In the genomic region with DNA sequence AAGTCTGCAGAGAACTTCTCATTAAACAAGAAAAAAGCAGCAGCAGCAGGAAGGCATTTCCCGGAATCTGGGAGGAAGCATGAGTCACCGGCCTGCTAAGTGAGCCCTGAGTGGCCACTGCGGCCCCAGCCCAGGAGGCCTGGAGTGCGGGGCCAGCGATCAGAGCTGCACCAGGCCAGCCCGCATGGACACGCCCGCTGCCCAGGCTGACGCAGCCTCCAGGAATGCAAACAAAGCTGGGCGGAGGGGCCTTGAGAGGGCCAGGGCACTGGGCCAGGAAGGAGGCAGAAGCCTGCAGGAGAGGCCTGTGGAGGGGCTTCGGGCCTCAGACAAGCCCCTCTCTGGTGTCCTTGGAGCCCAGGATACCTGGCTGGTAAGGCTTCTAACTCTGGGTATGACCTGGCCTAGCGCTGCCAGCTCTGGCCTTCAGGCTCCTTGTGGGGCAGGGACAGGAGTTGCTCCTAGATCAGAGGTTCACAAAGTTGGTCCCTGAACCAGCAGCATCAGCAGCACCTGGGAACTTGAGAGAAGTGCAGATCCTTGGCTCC, we compare ENCODE assay signal across 1 cellular context.
TF ChIP-seq lines count a peak whose summit lies in the region.

No MANE protein-coding gene starts in this region.

TF ChIP-seq in K562, 482 proteins besides CTCF, POLR2A, EP300 and RAD21 (continued from another document and continues in another):
- TF ChIP-seq, protein P1, sequence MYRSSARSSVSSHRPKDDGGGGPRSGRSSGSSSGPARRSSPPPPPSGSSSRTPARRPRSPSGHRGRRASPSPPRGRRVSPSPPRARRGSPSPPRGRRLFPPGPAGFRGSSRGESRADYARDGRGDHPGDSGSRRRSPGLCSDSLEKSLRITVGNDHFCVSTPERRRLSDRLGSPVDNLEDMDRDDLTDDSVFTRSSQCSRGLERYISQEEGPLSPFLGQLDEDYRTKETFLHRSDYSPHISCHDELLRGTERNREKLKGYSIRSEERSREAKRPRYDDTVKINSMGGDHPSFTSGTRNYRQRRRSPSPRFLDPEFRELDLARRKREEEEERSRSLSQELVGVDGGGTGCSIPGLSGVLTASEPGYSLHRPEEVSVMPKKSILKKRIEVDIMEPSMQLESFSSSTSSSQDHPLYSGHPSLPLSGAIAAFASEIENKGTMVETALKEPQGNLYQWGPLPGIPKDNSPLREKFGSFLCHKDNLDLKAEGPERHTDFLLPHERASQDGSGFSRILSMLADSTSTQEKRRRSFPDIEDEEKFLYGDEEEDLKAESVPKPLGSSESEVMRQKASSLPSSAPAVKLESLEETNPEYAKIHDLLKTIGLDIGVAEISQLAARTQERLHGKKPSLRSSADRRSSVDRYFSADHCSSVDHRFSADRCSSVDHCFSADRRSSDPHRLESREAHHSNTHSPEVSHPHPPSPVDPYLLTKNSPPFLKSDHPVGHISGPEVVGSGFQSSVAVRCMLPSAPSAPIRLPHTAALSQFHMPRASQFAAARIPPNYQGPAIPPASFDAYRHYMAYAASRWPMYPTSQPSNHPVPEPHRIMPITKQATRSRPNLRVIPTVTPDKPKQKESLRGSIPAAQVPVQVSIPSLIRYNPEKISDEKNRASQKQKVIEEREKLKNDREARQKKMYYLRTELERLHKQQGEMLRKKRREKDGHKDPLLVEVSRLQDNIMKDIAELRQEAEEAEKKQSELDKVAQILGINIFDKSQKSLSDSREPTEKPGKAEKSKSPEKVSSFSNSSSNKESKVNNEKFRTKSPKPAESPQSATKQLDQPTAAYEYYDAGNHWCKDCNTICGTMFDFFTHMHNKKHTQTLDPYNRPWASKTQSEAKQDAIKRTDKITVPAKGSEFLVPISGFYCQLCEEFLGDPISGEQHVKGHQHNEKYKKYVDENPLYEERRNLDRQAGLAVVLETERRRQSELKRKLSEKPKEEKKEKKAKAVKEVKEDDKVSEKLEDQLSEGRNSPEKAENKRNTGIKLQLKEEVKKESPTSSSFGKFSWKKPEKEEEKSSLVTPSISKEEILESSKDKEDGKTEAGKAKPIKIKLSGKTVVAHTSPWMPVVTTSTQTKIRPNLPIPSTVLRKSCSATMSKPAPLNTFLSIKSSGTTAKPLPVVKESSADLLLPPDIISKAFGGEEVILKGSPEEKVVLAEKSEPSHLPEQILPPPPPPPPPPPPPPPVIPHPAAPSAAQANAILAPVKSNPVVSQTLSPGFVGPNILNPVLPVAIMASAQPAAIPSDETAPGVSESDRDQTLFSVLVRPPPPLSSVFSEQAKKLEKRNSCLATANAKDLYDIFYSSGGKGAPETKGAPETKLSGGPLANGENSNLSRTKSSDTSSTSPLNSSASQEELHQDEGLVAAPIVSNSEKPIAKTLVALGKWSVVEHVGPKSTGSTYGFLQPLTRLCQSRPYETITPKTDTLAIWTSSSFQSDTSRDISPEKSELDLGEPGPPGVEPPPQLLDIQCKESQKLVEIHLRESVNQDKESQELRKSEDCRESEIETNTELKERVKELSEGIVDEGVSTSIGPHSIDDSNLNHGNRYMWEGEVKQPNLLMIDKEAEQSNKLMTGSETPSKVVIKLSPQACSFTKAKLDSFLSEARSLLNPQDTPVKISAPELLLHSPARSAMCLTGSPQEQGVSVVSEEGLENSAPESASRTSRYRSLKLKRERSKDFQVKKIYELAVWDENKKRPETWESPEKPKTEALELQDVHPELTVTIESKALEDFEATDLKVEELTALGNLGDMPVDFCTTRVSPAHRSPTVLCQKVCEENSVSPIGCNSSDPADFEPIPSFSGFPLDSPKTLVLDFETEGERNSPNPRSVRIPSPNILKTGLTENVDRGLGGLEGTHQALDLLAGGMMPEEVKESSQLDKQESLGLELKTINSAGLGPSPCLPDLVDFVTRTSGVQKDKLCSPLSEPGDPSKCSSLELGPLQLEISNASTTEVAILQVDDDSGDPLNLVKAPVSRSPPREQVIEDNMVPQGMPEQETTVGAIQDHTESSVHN (IDR thresholded peaks at IDR 0.05; ENCODE audit: borderline replicate concordance in 1 of 2, low read depth in 1 of 2): 0 out of 4 replicates have a peak, but pooled peaks of 1 of the 2 experiments have one; percentile 49
- TF ChIP-seq SRSF3 (IDR thresholded peaks at IDR 0.05; ENCODE audit: insufficient read depth, low read length) (no peak), MBD2 (IDR thresholded peaks at IDR 0.05; ENCODE audit: borderline replicate concordance, low read depth) (peak; percentile 55), PYGO2 (tag; IDR thresholded peaks at IDR 0.05) (no peak), KDM1A (IDR thresholded peaks at IDR 0.05) (peak in 1 of 2 experiments; percentile 30; a peak in 2 of 4 replicates), ASH1L (IDR thresholded peaks at IDR 0.05; ENCODE audit: borderline replicate concordance, low read depth, partially characterized antibody) (no peak), MAZ (CRISPR knock-in tag; conservative IDR thresholded peaks at IDR 0.05 in 1 of 2, IDR thresholded peaks at IDR 0.05 in 1 of 2) (peak; percentile 60 to 86), TCF3 (CRISPR knock-in tag; IDR thresholded peaks at IDR 0.05) (peak; percentile 55), SMAD3 (CRISPR knock-in tag; conservative IDR thresholded peaks at IDR 0.05) (no peak), ZNF121 (CRISPR knock-in tag; conservative IDR thresholded peaks at IDR 0.05) (no peak), CTBP1 (IDR thresholded peaks at IDR 0.05; ENCODE audit: borderline replicate concordance) (peak; percentile 99), ZNF77 (CRISPR knock-in tag; IDR thresholded peaks at IDR 0.05) (no peak), ZNF583 (CRISPR knock-in tag; IDR thresholded peaks at IDR 0.05) (no peak), MYBL2 (IDR thresholded peaks at IDR 0.05; ENCODE audit: low read depth) (no peak), MYBL2 (CRISPR knock-in tag; IDR thresholded peaks at IDR 0.05; ENCODE audit: borderline replicate concordance) (no peak), CHD4 (IDR thresholded peaks at IDR 0.05; ENCODE audit: insufficient read depth, insufficient replicate concordance, low read depth, low read length, poor library complexity, severe bottlenecking) (no peak), ELF4 (CRISPR knock-in tag; IDR thresholded peaks at IDR 0.05) (no peak), CC2D1A (IDR thresholded peaks at IDR 0.05) (no peak), CEBPG (CRISPR knock-in tag; IDR thresholded peaks at IDR 0.05) (no peak), CEBPG (tag; conservative IDR thresholded peaks at IDR 0.05 in 1 of 2, IDR thresholded peaks at IDR 0.05 in 1 of 2) (no peak), SIN3A (IDR thresholded peaks at IDR 0.05; ENCODE audit: borderline replicate concordance in 2 of 2, control insufficient read depth in 1 of 2, low read depth in 2 of 2, low read length in 2 of 2) (no peak), EWSR1 (IDR thresholded peaks at IDR 0.05; ENCODE audit: borderline replicate concordance, low read depth, partially characterized antibody) (no peak), C11orf30 (IDR thresholded peaks at IDR 0.05; ENCODE audit: low read depth) (peak; percentile 40; the same call in 1 of the 2 replicates), RB1 (IDR thresholded peaks at IDR 0.05; ENCODE audit: low read depth) (peak; percentile 29; the same call in 1 of the 2 replicates), TAL1 (IDR thresholded peaks at IDR 0.05) (peak; percentile 15; the same call in 1 of the 2 replicates), YY1 (IDR thresholded peaks at IDR 0.05; ENCODE audit: borderline replicate concordance in 1 of 3, control insufficient read depth in 1 of 3, extremely low read depth in 1 of 3, insufficient read depth in 3 of 3, insufficient read length in 1 of 3, insufficient replicate concordance in 2 of 3, low read depth in 1 of 3, low read length in 2 of 3) (peak in 1 of 3 experiments; percentile 47), MAFG (tag; conservative IDR thresholded peaks at IDR 0.05) (no peak), ZNF143 (CRISPR knock-in tag; IDR thresholded peaks at IDR 0.05) (no peak), ZBTB8A (IDR thresholded peaks at IDR 0.05; ENCODE audit: partially characterized antibody) (no peak), NR2F6 (CRISPR knock-in tag; IDR thresholded peaks at IDR 0.05) (no peak), NUFIP1 (IDR thresholded peaks at IDR 0.05; ENCODE audit: partially characterized antibody) (no peak), ZNF551 (CRISPR knock-in tag; IDR thresholded peaks at IDR 0.05) (no peak), ESRRB (CRISPR knock-in tag; IDR thresholded peaks at IDR 0.05; ENCODE audit: borderline replicate concordance) (no peak), ZNF146 (CRISPR knock-in tag; IDR thresholded peaks at IDR 0.05; ENCODE audit: unreplicated experiment) (no peak), SOX6 (IDR thresholded peaks at IDR 0.05) (peak; percentile 79)
- TF ChIP-seq, protein P2, sequence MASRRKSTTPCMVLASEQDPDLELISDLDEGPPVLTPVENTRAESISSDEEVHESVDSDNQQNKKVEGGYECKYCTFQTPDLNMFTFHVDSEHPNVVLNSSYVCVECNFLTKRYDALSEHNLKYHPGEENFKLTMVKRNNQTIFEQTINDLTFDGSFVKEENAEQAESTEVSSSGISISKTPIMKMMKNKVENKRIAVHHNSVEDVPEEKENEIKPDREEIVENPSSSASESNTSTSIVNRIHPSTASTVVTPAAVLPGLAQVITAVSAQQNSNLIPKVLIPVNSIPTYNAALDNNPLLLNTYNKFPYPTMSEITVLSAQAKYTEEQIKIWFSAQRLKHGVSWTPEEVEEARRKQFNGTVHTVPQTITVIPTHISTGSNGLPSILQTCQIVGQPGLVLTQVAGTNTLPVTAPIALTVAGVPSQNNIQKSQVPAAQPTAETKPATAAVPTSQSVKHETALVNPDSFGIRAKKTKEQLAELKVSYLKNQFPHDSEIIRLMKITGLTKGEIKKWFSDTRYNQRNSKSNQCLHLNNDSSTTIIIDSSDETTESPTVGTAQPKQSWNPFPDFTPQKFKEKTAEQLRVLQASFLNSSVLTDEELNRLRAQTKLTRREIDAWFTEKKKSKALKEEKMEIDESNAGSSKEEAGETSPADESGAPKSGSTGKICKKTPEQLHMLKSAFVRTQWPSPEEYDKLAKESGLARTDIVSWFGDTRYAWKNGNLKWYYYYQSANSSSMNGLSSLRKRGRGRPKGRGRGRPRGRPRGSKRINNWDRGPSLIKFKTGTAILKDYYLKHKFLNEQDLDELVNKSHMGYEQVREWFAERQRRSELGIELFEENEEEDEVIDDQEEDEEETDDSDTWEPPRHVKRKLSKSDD (conservative IDR thresholded peaks at IDR 0.05; ENCODE audit: low read length): no peak
- TF ChIP-seq, protein P3, sequence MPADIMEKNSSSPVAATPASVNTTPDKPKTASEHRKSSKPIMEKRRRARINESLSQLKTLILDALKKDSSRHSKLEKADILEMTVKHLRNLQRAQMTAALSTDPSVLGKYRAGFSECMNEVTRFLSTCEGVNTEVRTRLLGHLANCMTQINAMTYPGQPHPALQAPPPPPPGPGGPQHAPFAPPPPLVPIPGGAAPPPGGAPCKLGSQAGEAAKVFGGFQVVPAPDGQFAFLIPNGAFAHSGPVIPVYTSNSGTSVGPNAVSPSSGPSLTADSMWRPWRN (IDR thresholded peaks at IDR 0.05; ENCODE audit: low read depth): no peak; the same call in 1 of the 2 replicates
- TF ChIP-seq, protein P4, sequence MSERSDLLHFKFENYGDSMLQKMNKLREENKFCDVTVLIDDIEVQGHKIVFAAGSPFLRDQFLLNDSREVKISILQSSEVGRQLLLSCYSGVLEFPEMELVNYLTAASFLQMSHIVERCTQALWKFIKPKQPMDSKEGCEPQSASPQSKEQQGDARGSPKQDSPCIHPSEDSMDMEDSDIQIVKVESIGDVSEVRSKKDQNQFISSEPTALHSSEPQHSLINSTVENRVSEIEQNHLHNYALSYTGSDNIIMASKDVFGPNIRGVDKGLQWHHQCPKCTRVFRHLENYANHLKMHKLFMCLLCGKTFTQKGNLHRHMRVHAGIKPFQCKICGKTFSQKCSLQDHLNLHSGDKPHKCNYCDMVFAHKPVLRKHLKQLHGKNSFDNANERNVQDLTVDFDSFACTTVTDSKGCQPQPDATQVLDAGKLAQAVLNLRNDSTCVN (CRISPR knock-in tag; IDR thresholded peaks at IDR 0.05): no peak
- TF ChIP-seq, protein P5, sequence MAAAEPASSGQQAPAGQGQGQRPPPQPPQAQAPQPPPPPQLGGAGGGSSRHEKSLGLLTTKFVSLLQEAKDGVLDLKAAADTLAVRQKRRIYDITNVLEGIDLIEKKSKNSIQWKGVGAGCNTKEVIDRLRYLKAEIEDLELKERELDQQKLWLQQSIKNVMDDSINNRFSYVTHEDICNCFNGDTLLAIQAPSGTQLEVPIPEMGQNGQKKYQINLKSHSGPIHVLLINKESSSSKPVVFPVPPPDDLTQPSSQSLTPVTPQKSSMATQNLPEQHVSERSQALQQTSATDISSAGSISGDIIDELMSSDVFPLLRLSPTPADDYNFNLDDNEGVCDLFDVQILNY (CRISPR knock-in tag; IDR thresholded peaks at IDR 0.05): no peak
- TF ChIP-seq, protein P6, sequence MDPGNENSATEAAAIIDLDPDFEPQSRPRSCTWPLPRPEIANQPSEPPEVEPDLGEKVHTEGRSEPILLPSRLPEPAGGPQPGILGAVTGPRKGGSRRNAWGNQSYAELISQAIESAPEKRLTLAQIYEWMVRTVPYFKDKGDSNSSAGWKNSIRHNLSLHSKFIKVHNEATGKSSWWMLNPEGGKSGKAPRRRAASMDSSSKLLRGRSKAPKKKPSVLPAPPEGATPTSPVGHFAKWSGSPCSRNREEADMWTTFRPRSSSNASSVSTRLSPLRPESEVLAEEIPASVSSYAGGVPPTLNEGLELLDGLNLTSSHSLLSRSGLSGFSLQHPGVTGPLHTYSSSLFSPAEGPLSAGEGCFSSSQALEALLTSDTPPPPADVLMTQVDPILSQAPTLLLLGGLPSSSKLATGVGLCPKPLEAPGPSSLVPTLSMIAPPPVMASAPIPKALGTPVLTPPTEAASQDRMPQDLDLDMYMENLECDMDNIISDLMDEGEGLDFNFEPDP (CRISPR knock-in tag; IDR thresholded peaks at IDR 0.05): no peak
- TF ChIP-seq, protein P7, sequence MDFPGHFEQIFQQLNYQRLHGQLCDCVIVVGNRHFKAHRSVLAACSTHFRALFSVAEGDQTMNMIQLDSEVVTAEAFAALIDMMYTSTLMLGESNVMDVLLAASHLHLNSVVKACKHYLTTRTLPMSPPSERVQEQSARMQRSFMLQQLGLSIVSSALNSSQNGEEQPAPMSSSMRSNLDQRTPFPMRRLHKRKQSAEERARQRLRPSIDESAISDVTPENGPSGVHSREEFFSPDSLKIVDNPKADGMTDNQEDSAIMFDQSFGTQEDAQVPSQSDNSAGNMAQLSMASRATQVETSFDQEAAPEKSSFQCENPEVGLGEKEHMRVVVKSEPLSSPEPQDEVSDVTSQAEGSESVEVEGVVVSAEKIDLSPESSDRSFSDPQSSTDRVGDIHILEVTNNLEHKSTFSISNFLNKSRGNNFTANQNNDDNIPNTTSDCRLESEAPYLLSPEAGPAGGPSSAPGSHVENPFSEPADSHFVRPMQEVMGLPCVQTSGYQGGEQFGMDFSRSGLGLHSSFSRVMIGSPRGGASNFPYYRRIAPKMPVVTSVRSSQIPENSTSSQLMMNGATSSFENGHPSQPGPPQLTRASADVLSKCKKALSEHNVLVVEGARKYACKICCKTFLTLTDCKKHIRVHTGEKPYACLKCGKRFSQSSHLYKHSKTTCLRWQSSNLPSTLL (IDR thresholded peaks at IDR 0.05): no peak
- TF ChIP-seq, protein P8, sequence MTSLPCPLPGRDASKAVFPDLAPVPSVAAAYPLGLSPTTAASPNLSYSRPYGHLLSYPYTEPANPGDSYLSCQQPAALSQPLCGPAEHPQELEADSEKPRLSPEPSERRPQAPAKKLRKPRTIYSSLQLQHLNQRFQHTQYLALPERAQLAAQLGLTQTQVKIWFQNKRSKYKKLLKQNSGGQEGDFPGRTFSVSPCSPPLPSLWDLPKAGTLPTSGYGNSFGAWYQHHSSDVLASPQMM (CRISPR knock-in tag; IDR thresholded peaks at IDR 0.05): no peak
